In genomic region chr12:113724703-113725556, GRCh38 we compare ENCODE assay signal across 1 cellular context.
A peak's percentile ranks its signal among the peaks of the same experiment; 100 is the strongest.
TF ChIP-seq lines count a peak whose summit lies in the region.

No MANE protein-coding gene starts in this region.

TF ChIP-seq in HEK293, 187 proteins besides CTCF, POLR2A, EP300 and RAD21 (continued from another document):
- TF ChIP-seq ZNF280C (tag by site-specific recombination; IDR thresholded peaks at IDR 0.05) (no peak), ZNF274 (IDR thresholded peaks at IDR 0.05; ENCODE audit: low read length) (no peak), ZNF274 (tag by site-specific recombination; IDR thresholded peaks at IDR 0.05; ENCODE audit: borderline replicate concordance) (no peak), HOXC10 (CRISPR knock-in tag; IDR thresholded peaks at IDR 0.05) (no peak), YY1 (tag by site-specific recombination; IDR thresholded peaks at IDR 0.05) (no peak), ZNF16 (tag by site-specific recombination; IDR thresholded peaks at IDR 0.05; ENCODE audit: low read depth) (no peak), ZBTB17 (tag by site-specific recombination; IDR thresholded peaks at IDR 0.05) (peak; percentile 96), SP7 (tag by site-specific recombination; IDR thresholded peaks at IDR 0.05) (0 out of 2 replicates have a peak, but pooled peaks have one; percentile 37), ZSCAN16 (tag by site-specific recombination; IDR thresholded peaks at IDR 0.05) (no peak), ZNF629 (tag by site-specific recombination; IDR thresholded peaks at IDR 0.05) (no peak), ZNF350 (tag by site-specific recombination; IDR thresholded peaks at IDR 0.05) (no peak), HOXA7 (CRISPR knock-in tag; IDR thresholded peaks at IDR 0.05; ENCODE audit: borderline replicate concordance) (no peak), GLI4 (tag by site-specific recombination; IDR thresholded peaks at IDR 0.05) (no peak), ZNF292 (tag by site-specific recombination; IDR thresholded peaks at IDR 0.05; ENCODE audit: borderline replicate concordance, low read depth) (no peak), ZNF280D (tag by site-specific recombination; IDR thresholded peaks at IDR 0.05) (no peak), ZNF221 (tag by site-specific recombination; IDR thresholded peaks at IDR 0.05; ENCODE audit: borderline replicate concordance) (no peak), ZNF362 (tag by site-specific recombination; IDR thresholded peaks at IDR 0.05) (no peak), ZNF707 (tag by site-specific recombination; IDR thresholded peaks at IDR 0.05) (no peak), ZSCAN4 (tag by site-specific recombination; IDR thresholded peaks at IDR 0.05) (no peak), ZNF626 (tag by site-specific recombination; IDR thresholded peaks at IDR 0.05) (no peak), ZNF416 (tag by site-specific recombination; IDR thresholded peaks at IDR 0.05) (no peak), ZSCAN23 (tag by site-specific recombination; IDR thresholded peaks at IDR 0.05) (no peak), PATZ1 (tag by site-specific recombination; IDR thresholded peaks at IDR 0.05) (peak; percentile 60; the same call in 1 of the 2 replicates), KLF16 (tag by site-specific recombination; IDR thresholded peaks at IDR 0.05) (no peak), ZNF133 (tag by site-specific recombination; IDR thresholded peaks at IDR 0.05) (no peak), ZNF692 (tag by site-specific recombination; IDR thresholded peaks at IDR 0.05) (no peak), ZBTB49 (tag by site-specific recombination; IDR thresholded peaks at IDR 0.05; ENCODE audit: low read depth) (no peak), ZNF169 (tag by site-specific recombination; IDR thresholded peaks at IDR 0.05) (no peak), PRDM4 (tag by site-specific recombination; IDR thresholded peaks at IDR 0.05) (no peak), ZIC2 (tag by site-specific recombination; IDR thresholded peaks at IDR 0.05) (peak; percentile 88), ZNF112 (tag by site-specific recombination; IDR thresholded peaks at IDR 0.05) (no peak), ZBTB44 (tag by site-specific recombination; IDR thresholded peaks at IDR 0.05) (no peak), ZBTB20 (tag by site-specific recombination; IDR thresholded peaks at IDR 0.05) (no peak), GLIS2 (tag by site-specific recombination; IDR thresholded peaks at IDR 0.05) (no peak), MEIS1 (CRISPR knock-in tag; IDR thresholded peaks at IDR 0.05; ENCODE audit: borderline replicate concordance) (no peak), ZNF366 (tag by site-specific recombination; conservative IDR thresholded peaks at IDR 0.05) (no peak), ZBTB8A (tag by site-specific recombination; IDR thresholded peaks at IDR 0.05) (0 out of 2 replicates have a peak, but pooled peaks have one; percentile 10), IKZF3 (tag by site-specific recombination; IDR thresholded peaks at IDR 0.05) (no peak), ZNF202 (tag by site-specific recombination; IDR thresholded peaks at IDR 0.05; ENCODE audit: borderline replicate concordance) (no peak), ZNF449 (tag by site-specific recombination; IDR thresholded peaks at IDR 0.05) (no peak)
TF ChIP-seq in HEK293: peak in this region for 12.
